In the genomic region with DNA sequence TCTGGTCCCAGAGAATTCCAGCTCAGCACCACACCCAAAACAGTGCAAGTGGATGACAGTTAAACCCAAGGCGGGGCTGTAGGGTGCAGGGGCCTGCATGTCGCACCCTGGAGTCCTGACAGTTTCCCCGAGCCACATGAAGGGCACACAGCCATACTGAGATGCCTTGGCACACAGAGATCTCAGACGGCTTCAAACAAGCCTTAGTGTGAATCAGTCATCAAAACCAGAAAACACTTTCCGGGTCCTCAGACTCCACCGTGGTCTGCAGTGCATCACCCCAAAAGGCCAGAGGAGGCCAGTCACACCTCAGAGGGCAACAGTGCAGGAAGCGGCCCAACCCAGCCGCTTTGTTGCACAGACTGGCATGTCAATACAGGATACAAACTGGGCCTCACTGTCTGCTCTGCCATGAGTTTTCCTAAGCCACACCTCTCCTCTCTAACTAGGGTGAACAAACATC, we compare ENCODE assay signal across 8 cellular contexts.
DNase-seq lines count a peak whose midpoint lies in the region; ATAC-seq and TF ChIP-seq lines count a peak whose summit lies in the region.

No MANE protein-coding gene starts in this region.

- DNase-seq in NCI-H345 (lab: John Stamatoyannopoulos, UW), result peak; percentile 59
- no peak for DNase-seq in NCI-H345 treated with DMSO at 0.1 percent for 48 hours (lab: John Stamatoyannopoulos, UW; ENCODE audit: unreplicated experiment)
- peak; percentile 87 for DNase-seq in activated CD4-positive, alpha-beta memory T cell treated with anti-CD3 and anti-CD28 coated beads for 36 hours
- no peak for DNase-seq in left ventricle myocardium inferior
- DNase-seq in stimulated activated naive B cell treated with anti-CD40 and anti-IgM and Interleukin-4, amounts not matched to agents 10 μg/mL and 1 μg/mL and 100 μg/mL, for 72 hours, result peak; percentile 60
- DNase-seq in NCI-H69 (lab: John Stamatoyannopoulos, UW), result no peak
- no peak for DNase-seq in CD14-positive monocyte (ENCODE audit: low spot score)

- peaks cover 71% of the 10 kb centered on the region for H3K4me1 Mint-ChIP-seq in activated CD4-positive, alpha-beta memory T cell treated with anti-CD3 and anti-CD28 coated beads for 36 hours (ENCODE audit: low read depth)
- H3K4me1 Mint-ChIP-seq in stimulated activated naive B cell treated with anti-CD40 and anti-IgM and Interleukin-4, amounts not matched to agents 10 μg/mL and 1 μg/mL and 100 μg/mL, for 72 hours, result peaks cover 52 to 85% of the 10 kb centered on the region in 2 donors
- H3K4me1 Mint-ChIP-seq in CD14-positive monocyte, result peaks cover 27% of the 10 kb centered on the region

- peaks cover 27% of the 10 kb centered on the region for H3K4me1 ChIP-seq in left ventricle myocardium inferior

- H3K4me3 Mint-ChIP-seq in activated CD4-positive, alpha-beta memory T cell treated with anti-CD3 and anti-CD28 coated beads for 36 hours, result peak overlapping the region; percentile 10
- peak overlapping the region; percentile 29 to 50 for H3K4me3 Mint-ChIP-seq in stimulated activated naive B cell treated with anti-CD40 and anti-IgM and Interleukin-4, amounts not matched to agents 10 μg/mL and 1 μg/mL and 100 μg/mL, for 72 hours
- H3K4me3 Mint-ChIP-seq in CD14-positive monocyte, result no peak overlapping the region

- CTCF ChIA-PET in activated CD4-positive, alpha-beta memory T cell treated with anti-CD3 and anti-CD28 coated beads for 36 hours (lab: Charles Lee), result interaction anchor here (1.0 to 6.0 kb wide), 11 partner anchors 8 to 452 kb away, joined by 3 to 78 read pairs (median 5); a partner anchor contains a TSS

- peak; percentile 24 for ATAC-seq in HG03442 (IDR thresholded peaks at IDR 0.05; ENCODE audit: unreplicated experiment)
- ATAC-seq in stimulated activated naive B cell treated with anti-CD40 and anti-IgM and Interleukin-4, amounts not matched to agents 10 μg/mL and 1 μg/mL and 100 μg/mL, for 72 hours (replicated peaks), result peak; percentile 57 to 67

- no peaks in the 10 kb centered on the region for H3K27me3 ChIP-seq in left ventricle myocardium inferior (ENCODE audit: low read depth)

- no peak overlapping the region for H3K4me3 ChIP-seq in left ventricle myocardium inferior

- peaks cover 4% of the 10 kb centered on the region for H3K27me3 Mint-ChIP-seq in activated CD4-positive, alpha-beta memory T cell treated with anti-CD3 and anti-CD28 coated beads for 36 hours
- no peaks in the 10 kb centered on the region for H3K27me3 Mint-ChIP-seq in stimulated activated naive B cell treated with anti-CD40 and anti-IgM and Interleukin-4, amounts not matched to agents 10 μg/mL and 1 μg/mL and 100 μg/mL, for 72 hours
- no peaks in the 10 kb centered on the region for H3K27me3 Mint-ChIP-seq in CD14-positive monocyte (ENCODE audit: low read depth in 3 of 3)

- POLR2A ChIA-PET in activated CD4-positive, alpha-beta memory T cell treated with anti-CD3 and anti-CD28 coated beads for 36 hours (lab: Charles Lee), result interaction anchor here (1.0 to 5.0 kb wide), 11 partner anchors 9 to 255 kb away, joined by 3 to 65 read pairs (median 5); a partner anchor contains a TSS

- no peaks in the 10 kb centered on the region for H3K36me3 ChIP-seq in left ventricle myocardium inferior

- peak overlapping the region; percentile 51 for H3K27ac ChIP-seq in left ventricle myocardium inferior (replicated peaks)

- no peaks in the 10 kb centered on the region for H3K9me3 ChIP-seq in left ventricle myocardium inferior (replicated peaks)

- peak overlapping the region; percentile 91 for H3K27ac Mint-ChIP-seq in activated CD4-positive, alpha-beta memory T cell treated with anti-CD3 and anti-CD28 coated beads for 36 hours
- peak overlapping the region; percentile 96 for H3K27ac Mint-ChIP-seq in stimulated activated naive B cell treated with anti-CD40 and anti-IgM and Interleukin-4, amounts not matched to agents 10 μg/mL and 1 μg/mL and 100 μg/mL, for 72 hours
- peak overlapping the region in 1 of 7 donors; percentile 30 for H3K27ac Mint-ChIP-seq in CD14-positive monocyte

- TF ChIP-seq CTCF in left ventricle myocardium inferior (IDR thresholded peaks at IDR 0.05; ENCODE audit: borderline replicate concordance) (peak; percentile 19), CD14-positive monocyte (IDR thresholded peaks at IDR 0.05) (no peak)

- intact Hi-C loops in activated CD4-positive, alpha-beta memory T cell treated with anti-CD3 and anti-CD28 coated beads for 36 hours (cut with micrococcal nuclease), result loop anchor here (1.0 to 5.0 kb wide), 5 partner anchors 14 to 450 kb away; a partner anchor contains a TSS
- intact Hi-C loops in left ventricle myocardium inferior (cut with micrococcal nuclease) (no loop called here), CD14-positive monocyte (cut with micrococcal nuclease) (no loop called here)

- H3K36me3 Mint-ChIP-seq in activated CD4-positive, alpha-beta memory T cell treated with anti-CD3 and anti-CD28 coated beads for 36 hours, result no peaks in the 10 kb centered on the region
- H3K36me3 Mint-ChIP-seq in stimulated activated naive B cell treated with anti-CD40 and anti-IgM and Interleukin-4, amounts not matched to agents 10 μg/mL and 1 μg/mL and 100 μg/mL, for 72 hours, result peaks cover 17 to 31% of the 10 kb centered on the region in 2 donors
- H3K36me3 Mint-ChIP-seq in CD14-positive monocyte, result no peaks in the 10 kb centered on the region

- H3K9me3 Mint-ChIP-seq in activated CD4-positive, alpha-beta memory T cell treated with anti-CD3 and anti-CD28 coated beads for 36 hours, result peaks cover 8% of the 10 kb centered on the region
- peaks cover 8% of the 10 kb centered on the region in 2 donors for H3K9me3 Mint-ChIP-seq in stimulated activated naive B cell treated with anti-CD40 and anti-IgM and Interleukin-4, amounts not matched to agents 10 μg/mL and 1 μg/mL and 100 μg/mL, for 72 hours
- peaks cover 4 to 10% (median 5%) of the 10 kb centered on the region in 7 donors for H3K9me3 Mint-ChIP-seq in CD14-positive monocyte

Comparison
In these comparisons a context has a peak if more than half of its experiments do, and no peak if none do; other contexts are left out.
1. DNase-seq: peak in NCI-H345 (single experiment), activated CD4-positive, alpha-beta memory T cell treated with anti-CD3 and anti-CD28 coated beads for 36 hours (single experiment) and stimulated activated naive B cell treated with anti-CD40 and anti-IgM and Interleukin-4, amounts not matched to agents 10 μg/mL and 1 μg/mL and 100 μg/mL, for 72 hours (single experiment); none in NCI-H345 treated with DMSO at 0.1 percent for 48 hours (single experiment), left ventricle myocardium inferior (single experiment), NCI-H69 (single experiment) and CD14-positive monocyte (single experiment).
2. H3K4me3 Mint-ChIP-seq: peak in activated CD4-positive, alpha-beta memory T cell treated with anti-CD3 and anti-CD28 coated beads for 36 hours (single experiment) and stimulated activated naive B cell treated with anti-CD40 and anti-IgM and Interleukin-4, amounts not matched to agents 10 μg/mL and 1 μg/mL and 100 μg/mL, for 72 hours (2 of 2); none in CD14-positive monocyte (0 of 2).